Comparison of ENCODE assay signal across 8 cellular contexts in genomic region chr3:107690522-107691138, GRCh38.
DNase-seq lines count a peak whose midpoint lies in the region; ATAC-seq and TF ChIP-seq lines count a peak whose summit lies in the region.

No MANE protein-coding gene starts in this region.

- H3K27ac ChIP-seq in brain microvascular endothelial cell, result no peak overlapping the region

- H3K27me3 Mint-ChIP-seq in activated T-cell treated with anti-CD3 and anti-CD28 coated beads, Interleukin-2, amount 50 U/mL, for 4 hours (ENCODE audit: low read depth), result no peaks in the 10 kb centered on the region

- no peak overlapping the region for H3K4me3 ChIP-seq in brain microvascular endothelial cell (ENCODE audit: low read depth, low read length)
- H3K4me3 ChIP-seq in H7 (ENCODE audit: insufficient read depth, low read depth, low read length), result no peak overlapping the region

- H3K27me3 ChIP-seq in brain microvascular endothelial cell (replicated peaks), result no peaks in the 10 kb centered on the region
- no peaks in the 10 kb centered on the region for H3K27me3 ChIP-seq in H7 (ENCODE audit: control insufficient read depth, insufficient read depth, low read length)

- H3K4me3 Mint-ChIP-seq in activated T-cell treated with anti-CD3 and anti-CD28 coated beads, Interleukin-2, amount 50 U/mL, for 4 hours, result no peak overlapping the region

- H3K9me3 Mint-ChIP-seq in activated T-cell treated with anti-CD3 and anti-CD28 coated beads, Interleukin-2, amount 50 U/mL, for 4 hours, result no peaks in the 10 kb centered on the region

- H3K4me1 Mint-ChIP-seq in activated T-cell treated with anti-CD3 and anti-CD28 coated beads, Interleukin-2, amount 50 U/mL, for 4 hours (ENCODE audit: low read depth), result peaks cover 10% of the 10 kb centered on the region

- intact Hi-C loops in left colon (cut with DNase I, micrococcal nuclease), result no loop called here

- ATAC-seq in activated T-cell treated with anti-CD3 and anti-CD28 coated beads, Interleukin-2, amount 50 U/mL, for 4 hours, result peak; percentile 63 to 70
- ATAC-seq in HG03103 (IDR thresholded peaks at IDR 0.05; ENCODE audit: low read depth, unreplicated experiment) (peak; percentile 71), left colon (peak; percentile 67), GM19328 (IDR thresholded peaks at IDR 0.05; ENCODE audit: unreplicated experiment) (no peak)

- peak; percentile 42 for TF ChIP-seq CTCF in brain microvascular endothelial cell (IDR thresholded peaks at IDR 0.05; ENCODE audit: low read depth, low read length, missing control alignments)

- in situ Hi-C loops in brain microvascular endothelial cell (cut with HindIII; ENCODE audit: low pct_ligation_motif_present, low sequenced_read_pairs), result no loop called here

- H3K36me3 ChIP-seq in brain microvascular endothelial cell (replicated peaks), result no peaks in the 10 kb centered on the region
- H3K36me3 ChIP-seq in H7 (replicated peaks; ENCODE audit: control insufficient read depth, insufficient read depth, low read length), result no peaks in the 10 kb centered on the region

- H3K36me3 Mint-ChIP-seq in activated T-cell treated with anti-CD3 and anti-CD28 coated beads, Interleukin-2, amount 50 U/mL, for 4 hours (ENCODE audit: insufficient read depth), result no peaks in the 10 kb centered on the region

- DNase-seq in activated T-cell treated with anti-CD3 and anti-CD28 coated beads, Interleukin-2, amount 50 U/mL, for 4 hours, result no peak
- DNase-seq in activated T-cell treated with anti-CD3 and anti-CD28 coated beads for 4 hours (no peak), NCI-H524 (lab: John Stamatoyannopoulos, UW) (peak; percentile 50 to 69), brain microvascular endothelial cell (peak; percentile 24), left colon (no peak), H7 (no peak)

Comparison
In these comparisons a context has a peak if more than half of its experiments do, and no peak if none do; other contexts are left out.
1. DNase-seq: peak in NCI-H524 (2 of 2) and brain microvascular endothelial cell (single experiment); none in activated T-cell treated with anti-CD3 and anti-CD28 coated beads, Interleukin-2, amount 50 U/mL, for 4 hours (single experiment), activated T-cell treated with anti-CD3 and anti-CD28 coated beads for 4 hours (single experiment), left colon (0 of 2) and H7 (single experiment).